23 cellular contexts compared by ENCODE assay signal in the genomic region with DNA sequence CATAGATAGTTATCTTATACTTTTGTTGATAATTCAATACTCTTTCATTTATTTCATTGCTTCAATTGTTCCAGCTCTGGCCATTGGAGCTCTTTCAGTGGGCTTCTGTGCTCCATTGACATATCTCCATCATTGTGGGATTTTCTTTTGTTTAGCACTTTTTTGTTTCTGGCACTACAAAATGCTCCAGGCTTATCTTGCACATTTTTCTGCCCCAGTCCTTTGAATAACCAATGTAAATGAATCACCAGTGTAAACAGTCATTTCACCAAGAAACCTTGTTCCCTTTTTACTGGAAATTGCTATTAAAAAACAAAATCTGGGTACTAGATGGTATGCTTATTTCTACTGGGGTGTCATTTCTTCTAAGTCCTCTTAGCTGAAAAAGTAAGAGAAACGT.
A peak's percentile ranks its signal among the peaks of the same experiment; 100 is the strongest.
DNase-seq lines count a peak whose midpoint lies in the region; ATAC-seq lines count a peak whose summit lies in the region.
"Had no signal": no experiment of that assay in that cellular context is flagged by ENCODE, and none has a peak within 500 bp of the region (broad histone marks: within the 10 kb centered on the region; RNA-seq: fewer than 3 reads in every experiment).

No MANE protein-coding gene starts in this region.

- DNase-seq in NCI-H226 (peak; percentile 2), astrocyte of the hippocampus (ENCODE audit: low read depth, low spot score) (peak; percentile 51), fibroblast of peridontal ligament (ENCODE audit: extremely low read depth) (peak; percentile 19), stromal cell of bone marrow (ENCODE audit: low read depth) (peak; percentile 3), AG08395 (ENCODE audit: low spot score) (no peak), HuH-7 (ENCODE audit: low spot score) (no peak)
- DNase-seq in activated T-cell treated with anti-CD3 and anti-CD28 coated beads, Interleukin-2, amount 50 U/mL, for 1 hour = no peak
- DNase-seq: BE2C; CD8-positive, alpha-beta memory T cell; DMS 273 treated with DMSO at 0.1 percent for 48 hours; DMS79; KG1; NCI-H1092 treated with DMSO at 0.1 percent for 48 hours; NCI-H1436 treated with DMSO at 0.1 percent for 48 hours; NCI-H1930; NCI-H2107; NCI-H446; NCI-H524 treated with DMSO at 0.1 percent for 48 hours; NCI-H82; NK-92 treated with Interleukin-12 subunit alpha and Interleukin-12 subunit beta, amount 100 ng/mL, for 24 hours; Right ventricle myocardium superior; RPMI8226 had no signal

- no peak for ATAC-seq in GM19452 (IDR thresholded peaks at IDR 0.05; ENCODE audit: unreplicated experiment)

Comparison
In these comparisons a context has a peak if more than half of its experiments do, and no peak if none do; other contexts are left out.
1. DNase-seq: peak in NCI-H226 (single experiment), astrocyte of the hippocampus (single experiment), fibroblast of peridontal ligament (single experiment) and stromal cell of bone marrow (single experiment); none in activated T-cell treated with anti-CD3 and anti-CD28 coated beads, Interleukin-2, amount 50 U/mL, for 1 hour (single experiment), AG08395 (single experiment) and HuH-7 (single experiment).